In the genomic region with DNA sequence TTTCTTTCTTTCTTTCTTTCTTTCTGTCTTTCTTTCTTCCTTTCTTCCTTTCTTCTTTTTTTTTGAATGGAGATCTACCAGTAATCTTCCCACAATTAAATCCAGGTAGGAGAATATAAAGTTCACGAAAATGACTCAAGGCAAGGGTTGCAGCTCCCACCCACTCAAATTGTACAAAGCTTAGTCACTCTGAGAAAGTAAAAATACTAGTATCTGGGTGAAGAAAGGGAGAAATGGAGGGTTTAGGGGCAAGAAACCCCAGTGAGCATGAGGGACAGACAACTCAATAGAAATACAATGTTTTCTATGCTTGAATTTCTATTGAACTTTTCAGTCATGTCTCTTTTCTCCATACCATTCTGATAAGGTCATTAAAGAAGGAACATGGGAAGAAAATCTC, we compare ENCODE assay signal across 20 cellular contexts.
"Had no signal": no experiment of that assay in that cellular context is flagged by ENCODE, and none has a peak within 500 bp of the region (broad histone marks: within the 10 kb centered on the region; RNA-seq: fewer than 3 reads in every experiment).

No MANE protein-coding gene starts in this region.

- H3K36me3 Mint-ChIP-seq: memory B cell; natural killer cell treated with Interleukin-12 subunit alpha and Interleukin-12 subunit beta and Interleukin-15 and Interleukin-18, amount 100 ng/mL, for 72 hours had no signal

- H3K27ac Mint-ChIP-seq: activated CD4-positive, alpha-beta T cell treated with anti-CD3 and anti-CD28 coated beads, Interleukin-2, amount 10 ng/mL, durations not matched to agents 7 days and 5 days; memory B cell; natural killer cell treated with Interleukin-12 subunit alpha and Interleukin-12 subunit beta and Interleukin-15 and Interleukin-18, amount 100 ng/mL, for 72 hours had no signal

- H3K4me1 Mint-ChIP-seq: memory B cell had no signal

- DNase-seq: activated CD4-positive, alpha-beta T cell treated with anti-CD3 and anti-CD28 coated beads, Interleukin-2, amount 10 ng/mL, durations not matched to agents 7 days and 5 days; activated CD4-positive, CD25-positive, alpha-beta regulatory T cell; activated effector memory CD4-positive, alpha-beta T cell treated with anti-CD3 and anti-CD28 coated beads, Interleukin-2, amount 50 U/mL, for 16 hours; anterior cingulate cortex; brain microvascular endothelial cell; caudate nucleus; dermis blood vessel endothelial cell; effector CD8-positive, alpha-beta T cell; erythroblast; foreskin fibroblast; heart right ventricle; islet precursor cell; left cardiac atrium; ovary; SHP77 treated with DMSO at 0.1 percent for 48 hours; SK-N-SH; stimulated activated CD4-positive, alpha-beta T cell treated with anti-CD3 and anti-CD28 coated beads, Interleukin-4, amount 100 ng/mL, for 24 hours; transverse colon had no signal

- ATAC-seq: heart right ventricle; left cardiac atrium; natural killer cell treated with Interleukin-12 subunit alpha and Interleukin-12 subunit beta and Interleukin-15 and Interleukin-18, amount 100 ng/mL, for 72 hours had no signal

- H3K4me3 Mint-ChIP-seq: activated CD4-positive, alpha-beta T cell treated with anti-CD3 and anti-CD28 coated beads, Interleukin-2, amount 10 ng/mL, durations not matched to agents 7 days and 5 days; memory B cell; natural killer cell treated with Interleukin-12 subunit alpha and Interleukin-12 subunit beta and Interleukin-15 and Interleukin-18, amount 100 ng/mL, for 72 hours had no signal

- H3K9me3 Mint-ChIP-seq: natural killer cell treated with Interleukin-12 subunit alpha and Interleukin-12 subunit beta and Interleukin-15 and Interleukin-18, amount 100 ng/mL, for 72 hours had no signal

- H3K27me3 Mint-ChIP-seq: activated CD4-positive, alpha-beta T cell treated with anti-CD3 and anti-CD28 coated beads, Interleukin-2, amount 10 ng/mL, durations not matched to agents 7 days and 5 days had no signal
